ENCODE assay signal across 1 cellular context in genomic region chrX:150565551-150565950, GRCh38.
TF ChIP-seq lines count a peak whose summit lies in the region.

No MANE protein-coding gene starts in this region.

TF ChIP-seq in WTC11, 78 proteins besides CTCF, POLR2A, EP300 and RAD21:
- TF ChIP-seq PRDM15 (CRISPR knock-in tag; IDR thresholded peaks at IDR 0.05) (no peak), ZNF263 (CRISPR knock-in tag; IDR thresholded peaks at IDR 0.05; ENCODE audit: low read depth) (peak; percentile 74; the same call in 1 of the 2 replicates)
TF ChIP-seq in WTC11: peak in this region for 1.
